In the genomic region with DNA sequence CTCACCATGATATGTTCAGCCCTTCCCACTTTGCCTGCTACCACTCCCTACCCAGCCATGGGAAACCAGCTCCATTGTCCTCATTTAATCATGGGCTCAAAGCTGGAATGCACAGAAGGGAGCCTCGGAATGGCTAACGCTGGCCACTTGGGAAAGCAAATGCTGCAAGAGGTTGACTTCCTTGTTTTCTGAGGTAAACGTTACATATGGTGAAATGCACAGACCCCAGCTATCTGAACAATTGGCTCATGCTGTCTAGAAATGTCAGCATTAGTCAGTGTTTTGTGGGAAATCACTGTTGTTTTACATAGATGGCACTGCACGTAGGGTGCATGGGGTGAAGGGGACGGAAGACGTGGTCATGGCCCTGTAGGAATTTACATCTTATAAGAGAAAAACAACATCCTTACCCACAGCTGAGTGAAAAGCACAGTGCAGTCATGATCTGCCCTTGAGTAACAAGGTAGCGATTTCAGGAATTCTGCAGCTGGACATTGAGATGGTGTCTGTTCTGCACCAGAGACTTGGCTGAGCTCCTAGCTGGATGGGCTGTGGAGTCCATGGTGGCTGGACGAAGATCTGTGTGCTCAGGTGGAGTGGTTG, we compare ENCODE assay signal across 17 cellular contexts. TPM values are rescaled to one million over a fixed set of nuclear protein-coding genes. Genes with fewer than 3 reads are reported as not detected.
DNase-seq lines count a peak whose midpoint lies in the region; ATAC-seq and TF ChIP-seq lines count a peak whose summit lies in the region.
"Had no signal": no experiment of that assay in that cellular context is flagged by ENCODE, and none has a peak within 500 bp of the region (broad histone marks: within the 10 kb centered on the region; RNA-seq: fewer than 3 reads in every experiment).

No MANE protein-coding gene starts in this region.

- H4K20me1 ChIP-seq in SK-N-SH (ENCODE audit: insufficient read depth): peaks cover 41% of the 10 kb centered on the region
- peaks cover 33% of the 10 kb centered on the region for H4K20me1 ChIP-seq in osteoblast (ENCODE audit: insufficient read depth, low read length)

- no peak overlapping the region for H3K9ac ChIP-seq in SK-N-SH

- H3K27me3 ChIP-seq in SK-N-SH (ENCODE audit: insufficient read depth) (no peaks in the 10 kb centered on the region), osteoblast (ENCODE audit: insufficient read depth, low read length) (no peaks in the 10 kb centered on the region), sigmoid colon (no peaks in the 10 kb centered on the region)
- H3K27me3 ChIP-seq: SJCRH30 had no signal

- H3K79me2 ChIP-seq in SK-N-SH (ENCODE audit: insufficient read depth): peaks cover 79% of the 10 kb centered on the region; the same call in 1 of the 2 replicates
- peaks cover 72% of the 10 kb centered on the region for H3K79me2 ChIP-seq in osteoblast (ENCODE audit: insufficient read depth, low read length)

- DNase-seq in EH (ENCODE audit: low read depth): peak; percentile 85
- DNase-seq in SK-N-SH: no peak
- DNase-seq in fibroblast of gingiva (ENCODE audit: low read depth): peak; percentile 13
- DNase-seq in osteoblast (ENCODE audit: insufficient read length, low spot score, missing footprints): peak; percentile 88
- DNase-seq in sigmoid colon: no peak
- no peak for DNase-seq in occipital lobe (lab: John Stamatoyannopoulos, UW)
- no peak for DNase-seq in putamen (ENCODE audit: low spot score)
- DNase-seq: aorta, dermis blood vessel endothelial cell, hypothalamus, Karpas-422, NCI-H1694 treated with DMSO at 0.1 percent for 48 hours, NCI-H446 treated with DMSO at 0.1 percent for 48 hours, SJCRH30 had no signal

- intact Hi-C loops in sigmoid colon (cut with DNase I): no loop called here

- CTCF ChIA-PET in SK-N-SH (lab: Yijun Ruan, JAX): interaction anchor here (0.6 to 3.7 kb wide), 7 partner anchors 16 to 386 kb away, joined by 3 to 24 read pairs (median 3); no protein-coding TSS in a partner anchor

- no peak for TF ChIP-seq RAD21 in SK-N-SH (IDR thresholded peaks at IDR 0.05; ENCODE audit: low read length)

- H3K9me2 ChIP-seq in SK-N-SH: no peaks in the 10 kb centered on the region

- H3K36me3 ChIP-seq in SK-N-SH (replicated peaks in 1 of 2; ENCODE audit: control insufficient read depth in 1 of 2, insufficient read depth in 2 of 2, low read length in 1 of 2) (no peaks in the 10 kb centered on the region), osteoblast (ENCODE audit: insufficient read depth, low read length) (peaks cover 3% of the 10 kb centered on the region), sigmoid colon (no peaks in the 10 kb centered on the region)
- H3K36me3 ChIP-seq: SJCRH30 had no signal

- TF ChIP-seq EP300 in SK-N-SH (IDR thresholded peaks at IDR 0.05; ENCODE audit: borderline replicate concordance in 1 of 2, low read depth in 1 of 2, low read length in 1 of 2) (no peak), sigmoid colon (IDR thresholded peaks at IDR 0.05) (no peak)

- H3K27ac ChIP-seq in SK-N-SH (ENCODE audit: low read depth in 2 of 2, low read length in 1 of 2): no peak overlapping the region
- peak overlapping the region; percentile 91 for H3K27ac ChIP-seq in osteoblast (ENCODE audit: low read depth, low read length)
- no peak overlapping the region for H3K27ac ChIP-seq in sigmoid colon
- H3K27ac ChIP-seq: SJCRH30 had no signal

- H3K4me3 ChIP-seq in SK-N-SH (ENCODE audit: low read depth in 2 of 2, low read length in 1 of 2) (no peak overlapping the region), osteoblast (ENCODE audit: insufficient read depth, low read length) (peak overlapping the region; percentile 22), sigmoid colon (no peak overlapping the region)
- H3K4me3 ChIP-seq: SJCRH30 had no signal

- POLR2A ChIA-PET in SK-N-SH (lab: Yijun Ruan, JAX): interaction anchor here (1.0 kb wide), 1 partner anchor 15 kb away, joined by 3 read pairs; the partner anchor contains the start of gene RPTOR

- H3K4me1 ChIP-seq in SK-N-SH (ENCODE audit: control insufficient read depth in 1 of 2, insufficient read depth in 2 of 2, low read depth in 1 of 2, low read length in 1 of 2) (peaks cover 3 to 17% of the 10 kb centered on the region in 2 experiments; a peak in 3 of 4 replicates), osteoblast (ENCODE audit: insufficient read depth, low read length) (peaks cover 26% of the 10 kb centered on the region), sigmoid colon (peaks cover 0 to 7% (median 0%) of the 10 kb centered on the region in 4 donors)
- H3K4me1 ChIP-seq: SJCRH30 had no signal

- no peak for TF ChIP-seq POLR2A in sigmoid colon (IDR thresholded peaks at IDR 0.05)

- no peaks in the 10 kb centered on the region for H3K9me3 ChIP-seq in SK-N-SH
- no peaks in the 10 kb centered on the region for H3K9me3 ChIP-seq in osteoblast (ENCODE audit: low read depth, low read length)
- H3K9me3 ChIP-seq in sigmoid colon: no peaks in the 10 kb centered on the region
- H3K9me3 ChIP-seq: SJCRH30 had no signal

- ATAC-seq in GM21717 (IDR thresholded peaks at IDR 0.05; ENCODE audit: unreplicated experiment): no peak
- ATAC-seq: esophagus mucosa, left lobe of liver had no signal

- H2AFZ ChIP-seq in SK-N-SH (ENCODE audit: low read depth) (no peak overlapping the region), osteoblast (ENCODE audit: low read length) (peak overlapping the region; percentile 27)

- H3F3A ChIP-seq in SK-N-SH (replicated peaks; ENCODE audit: insufficient read depth): no peaks in the 10 kb centered on the region

- TF ChIP-seq CTCF in SK-N-SH (IDR thresholded peaks at IDR 0.05) (no peak), osteoblast (IDR thresholded peaks at IDR 0.05; ENCODE audit: extremely low read depth, low read depth, low read length) (no peak), sigmoid colon (IDR thresholded peaks at IDR 0.05) (no peak)

- H3K4me2 ChIP-seq in SK-N-SH: peak overlapping the region; percentile 39; the same call in 1 of the 2 replicates
- H3K4me2 ChIP-seq in osteoblast (ENCODE audit: insufficient read depth, low read length): peak overlapping the region; percentile 62

- WGBS in SK-N-SH (ENCODE audit: low lambda C conversion rate): 85% methylated on average over 8 of the region's 8 CpGs
- 81 to 88% methylated on average over 8 of the region's 8 CpGs for WGBS in sigmoid colon, 2 donors

TF ChIP-seq in SK-N-SH, 30 proteins besides CTCF, POLR2A, EP300 and RAD21 (continues in another document):
- TF ChIP-seq RXRA (IDR thresholded peaks at IDR 0.05; ENCODE audit: borderline replicate concordance, low read depth): no peak
- no peak for TF ChIP-seq SMC3 (IDR thresholded peaks at IDR 0.05; ENCODE audit: low read depth, low read length)
- TF ChIP-seq RFX5 (IDR thresholded peaks at IDR 0.05; ENCODE audit: low read length): no peak
- TF ChIP-seq EZH2phosphoT487 (IDR thresholded peaks at IDR 0.05; ENCODE audit: borderline replicate concordance, low read depth): no peak
- no peak for TF ChIP-seq PBX3 (IDR thresholded peaks at IDR 0.05)
- no peak for TF ChIP-seq NRF1 (IDR thresholded peaks at IDR 0.05; ENCODE audit: low read depth, low read length)
- TF ChIP-seq, protein P1, sequence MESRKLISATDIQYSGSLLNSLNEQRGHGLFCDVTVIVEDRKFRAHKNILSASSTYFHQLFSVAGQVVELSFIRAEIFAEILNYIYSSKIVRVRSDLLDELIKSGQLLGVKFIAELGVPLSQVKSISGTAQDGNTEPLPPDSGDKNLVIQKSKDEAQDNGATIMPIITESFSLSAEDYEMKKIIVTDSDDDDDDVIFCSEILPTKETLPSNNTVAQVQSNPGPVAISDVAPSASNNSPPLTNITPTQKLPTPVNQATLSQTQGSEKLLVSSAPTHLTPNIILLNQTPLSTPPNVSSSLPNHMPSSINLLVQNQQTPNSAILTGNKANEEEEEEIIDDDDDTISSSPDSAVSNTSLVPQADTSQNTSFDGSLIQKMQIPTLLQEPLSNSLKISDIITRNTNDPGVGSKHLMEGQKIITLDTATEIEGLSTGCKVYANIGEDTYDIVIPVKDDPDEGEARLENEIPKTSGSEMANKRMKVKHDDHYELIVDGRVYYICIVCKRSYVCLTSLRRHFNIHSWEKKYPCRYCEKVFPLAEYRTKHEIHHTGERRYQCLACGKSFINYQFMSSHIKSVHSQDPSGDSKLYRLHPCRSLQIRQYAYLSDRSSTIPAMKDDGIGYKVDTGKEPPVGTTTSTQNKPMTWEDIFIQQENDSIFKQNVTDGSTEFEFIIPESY (IDR thresholded peaks at IDR 0.05; ENCODE audit: borderline replicate concordance, low read depth): no peak
- TF ChIP-seq FOXJ3 (CRISPR knock-in tag; IDR thresholded peaks at IDR 0.05): no peak
- TF ChIP-seq TEAD4 (IDR thresholded peaks at IDR 0.05; ENCODE audit: borderline replicate concordance, insufficient read depth): no peak
- TF ChIP-seq FOXM1 (IDR thresholded peaks at IDR 0.05; ENCODE audit: low read depth): no peak
- no peak for TF ChIP-seq USF1 (IDR thresholded peaks at IDR 0.05; ENCODE audit: borderline replicate concordance, low read depth)
- no peak for TF ChIP-seq JUND (IDR thresholded peaks at IDR 0.05)
- TF ChIP-seq POLR2AphosphoS5 (IDR thresholded peaks at IDR 0.05; ENCODE audit: low read depth, low read length): no peak
- no peak for TF ChIP-seq TCF12 (IDR thresholded peaks at IDR 0.05)

RNA-seq across cellular contexts. Expression of gene RPTOR, which starts 15.2 kb away (rescaled TPM):
- 9.0 and 14.9 TPM in 2 replicates for polyA plus RNA-seq in SK-N-SH (2012; rRNA removed)
- 6.0 and 9.5 TPM in 2 replicates for polyA plus RNA-seq in SK-N-SH (2012; cell fraction: cytosol; rRNA removed)
- 19.9 and 24.6 TPM in 2 replicates for polyA plus RNA-seq in SK-N-SH (2012; cell fraction: nucleus; rRNA removed)
- total RNA-seq in osteoblast: 26.5 and 27.9 TPM in 2 replicates
- 10 to 100 TPM; 22.9 to 68.7 (median 35.0) TPM for total RNA-seq in sigmoid colon
- 10 to 100 TPM in 1 of 3 donors, 1 to 10 TPM in 2; 3.7 to 20.6 (median 9.0) TPM for polyA plus RNA-seq in sigmoid colon
- 14.2 TPM for total RNA-seq in occipital lobe

Comparison
In these comparisons a context has a peak if more than half of its experiments do, and no peak if none do; other contexts are left out.
1. DNase-seq: peak in EH (single experiment), fibroblast of gingiva (single experiment) and osteoblast (single experiment); none in SK-N-SH (single experiment), sigmoid colon (single experiment), occipital lobe (single experiment) and putamen (single experiment).